In the genomic region with DNA sequence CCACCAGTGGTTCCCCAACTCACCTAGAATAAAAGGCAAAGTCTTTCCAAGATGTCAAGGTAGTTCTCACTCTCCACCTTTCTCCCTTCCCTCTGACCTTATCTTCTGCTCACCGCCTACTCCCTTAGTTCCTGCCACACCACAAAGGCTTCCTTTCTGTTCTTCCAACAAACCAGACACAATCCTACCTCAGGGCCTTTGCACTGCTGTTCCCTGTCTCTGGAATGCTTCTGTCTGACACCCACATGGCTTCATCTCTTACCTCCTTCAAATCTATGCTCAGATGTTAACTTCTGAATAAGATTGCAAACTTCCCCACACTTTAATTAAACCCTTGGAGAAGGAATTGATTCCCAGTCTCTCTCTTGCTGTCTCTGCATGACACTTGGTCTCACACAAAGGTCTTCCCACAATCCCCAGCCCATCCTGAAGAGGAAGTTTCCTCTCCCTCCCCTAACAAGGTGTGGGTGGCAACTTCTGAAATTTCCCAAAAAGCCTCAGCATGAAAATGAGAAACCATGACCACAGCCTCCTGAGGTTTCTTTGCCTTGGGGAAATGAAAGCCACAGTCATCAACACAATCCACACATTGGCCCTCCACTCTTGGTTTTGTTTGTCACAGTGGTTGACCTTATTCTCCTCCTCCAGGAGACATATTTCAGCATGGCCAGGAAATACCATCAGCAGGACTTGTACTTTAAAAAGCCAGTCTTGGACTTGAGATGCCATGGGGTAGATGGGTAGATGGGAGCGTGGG, we compare ENCODE assay signal across 10 cellular contexts. TPM values are rescaled to one million over a fixed set of nuclear protein-coding genes. Genes with fewer than 3 reads are reported as not detected.
DNase-seq lines count a peak whose midpoint lies in the region; ATAC-seq and TF ChIP-seq lines count a peak whose summit lies in the region.
"Had no signal": no experiment of that assay in that cellular context is flagged by ENCODE, and none has a peak within 500 bp of the region (broad histone marks: within the 10 kb centered on the region; RNA-seq: fewer than 3 reads in every experiment).

No MANE protein-coding gene starts in this region.

- no peak for TF ChIP-seq CTCF in body of pancreas (IDR thresholded peaks at IDR 0.05)
- no peak for TF ChIP-seq CTCF in brain microvascular endothelial cell (IDR thresholded peaks at IDR 0.05; ENCODE audit: low read depth, low read length, missing control alignments)

- CTCF ChIA-PET in CD4-positive, alpha-beta memory T cell (lab: Charles Lee; ENCODE audit: partially characterized antibody): interaction anchor here (1.9 to 2.2 kb wide), 2 partner anchors 41 to 224 kb away, joined by 5 read pairs; no protein-coding TSS in a partner anchor

- intact Hi-C loops in CD4-positive, alpha-beta memory T cell (cut with micrococcal nuclease): no loop called here
- intact Hi-C loops in body of pancreas (cut with DNase I): no loop called here

- no peaks in the 10 kb centered on the region for H3K27me3 ChIP-seq in CD4-positive, alpha-beta memory T cell (ENCODE audit: insufficient read depth, low read length)
- H3K27me3 ChIP-seq in body of pancreas: no peaks in the 10 kb centered on the region
- H3K27me3 ChIP-seq in brain microvascular endothelial cell (replicated peaks): no peaks in the 10 kb centered on the region
- H3K27me3 ChIP-seq: esophagus squamous epithelium had no signal

- H3K9me3 ChIP-seq in CD4-positive, alpha-beta memory T cell (ENCODE audit: control insufficient read depth in 1 of 2, low read length in 2 of 2): no peaks in the 10 kb centered on the region
- H3K9me3 ChIP-seq in body of pancreas: no peaks in the 10 kb centered on the region
- H3K9me3 ChIP-seq: esophagus squamous epithelium had no signal

- peaks cover 20 to 48% (median 34%) of the 10 kb centered on the region in 4 donors for H3K4me1 Mint-ChIP-seq in CD4-positive, alpha-beta memory T cell
- H3K4me1 Mint-ChIP-seq in naive B cell: peaks cover 20 to 32% (median 25%) of the 10 kb centered on the region in 3 donors

- H3K4me3 Mint-ChIP-seq in CD4-positive, alpha-beta memory T cell: peak overlapping the region; percentile 21 to 73 (median 58)
- peak overlapping the region in 7 of 8 donors; percentile 18 to 89 (median 62) for H3K4me3 Mint-ChIP-seq in naive B cell

- H3K27me3 Mint-ChIP-seq in CD4-positive, alpha-beta memory T cell: peaks cover 0 to under 1% of the 10 kb centered on the region in 2 donors
- H3K27me3 Mint-ChIP-seq in naive B cell: peaks cover 0 to 5% (median 3%) of the 10 kb centered on the region in 3 donors

- 83 to 90% methylated on average over 2 of the region's 2 CpGs for WGBS in body of pancreas, 2 donors

- H3K27ac ChIP-seq in CD4-positive, alpha-beta memory T cell (ENCODE audit: low read depth, low read length): no peak overlapping the region
- H3K27ac ChIP-seq in body of pancreas (no peak overlapping the region), brain microvascular endothelial cell (no peak overlapping the region)

- in situ Hi-C loops in brain microvascular endothelial cell (cut with HindIII; ENCODE audit: low pct_ligation_motif_present, low sequenced_read_pairs): no loop called here

- no peaks in the 10 kb centered on the region for H3K9me3 Mint-ChIP-seq in CD4-positive, alpha-beta memory T cell
- no peaks in the 10 kb centered on the region for H3K9me3 Mint-ChIP-seq in naive B cell

- peaks cover 24% of the 10 kb centered on the region for H3K4me1 ChIP-seq in CD4-positive, alpha-beta memory T cell (ENCODE audit: insufficient read depth, low read length)
- peaks cover 10% of the 10 kb centered on the region for H3K4me1 ChIP-seq in body of pancreas

- DNase-seq in CD4-positive, alpha-beta memory T cell: no peak
- DNase-seq in H4 (ENCODE audit: low spot score): peak; percentile 81
- DNase-seq in activated T-cell treated with anti-CD3 and anti-CD28 coated beads, Interleukin-2, amount 50 U/mL, for 48 hours: peak; percentile 46 to 49
- DNase-seq in naive B cell: no peak
- no peak for DNase-seq in body of pancreas
- DNase-seq in central memory CD4-positive, alpha-beta T cell: no peak
- DNase-seq in brain microvascular endothelial cell: no peak
- DNase-seq: esophagus squamous epithelium, small intestine had no signal

- POLR2A ChIA-PET in CD4-positive, alpha-beta memory T cell (lab: Charles Lee; ENCODE audit: partially characterized antibody): no interaction called here

- ATAC-seq in naive B cell (ENCODE audit: low read depth in 2 of 2): no peak
- ATAC-seq in body of pancreas: no peak
- no peak for ATAC-seq in SK-N-SH treated with all-trans-retinoic acid at 6 μM for 48 hours

- H3K36me3 Mint-ChIP-seq in CD4-positive, alpha-beta memory T cell: peaks cover 4 to 7% of the 10 kb centered on the region in 2 donors
- no peaks in the 10 kb centered on the region for H3K36me3 Mint-ChIP-seq in naive B cell

- H3K4me3 ChIP-seq in CD4-positive, alpha-beta memory T cell (ENCODE audit: low read length in 2 of 2): no peak overlapping the region
- H3K4me3 ChIP-seq in body of pancreas: no peak overlapping the region
- no peak overlapping the region for H3K4me3 ChIP-seq in brain microvascular endothelial cell (ENCODE audit: low read depth, low read length)
- H3K4me3 ChIP-seq: esophagus squamous epithelium had no signal

- TF ChIP-seq POLR2A in body of pancreas (IDR thresholded peaks at IDR 0.05): no peak

- peak overlapping the region in 5 of 7 donors; percentile 1 to 95 (median 20) for H3K27ac Mint-ChIP-seq in CD4-positive, alpha-beta memory T cell
- peak overlapping the region in 3 of 6 donors; percentile 5 to 72 (median 67) for H3K27ac Mint-ChIP-seq in naive B cell

- H3K36me3 ChIP-seq in CD4-positive, alpha-beta memory T cell (ENCODE audit: insufficient read depth, low read length): no peaks in the 10 kb centered on the region
- H3K36me3 ChIP-seq in body of pancreas (replicated peaks in 1 of 2; ENCODE audit: insufficient read depth in 1 of 2, low read depth in 2 of 2) (no peaks in the 10 kb centered on the region), brain microvascular endothelial cell (replicated peaks) (no peaks in the 10 kb centered on the region)
- H3K36me3 ChIP-seq: esophagus squamous epithelium had no signal

TF ChIP-seq in SK-N-SH treated with all-trans-retinoic acid at 6 μM for 48 hours, 23 proteins besides CTCF, POLR2A, EP300 and RAD21 (continues in another document):
- TF ChIP-seq ZNF8 (CRISPR knock-in tag; IDR thresholded peaks at IDR 0.05) (no peak), TCF4 (CRISPR knock-in tag; IDR thresholded peaks at IDR 0.05; ENCODE audit: borderline replicate concordance) (no peak), SNAI2 (CRISPR knock-in tag; IDR thresholded peaks at IDR 0.05) (no peak), GLIS3 (CRISPR knock-in tag; IDR thresholded peaks at IDR 0.05) (no peak), ZFP30 (CRISPR knock-in tag; IDR thresholded peaks at IDR 0.05) (no peak)
- TF ChIP-seq, protein P1, sequence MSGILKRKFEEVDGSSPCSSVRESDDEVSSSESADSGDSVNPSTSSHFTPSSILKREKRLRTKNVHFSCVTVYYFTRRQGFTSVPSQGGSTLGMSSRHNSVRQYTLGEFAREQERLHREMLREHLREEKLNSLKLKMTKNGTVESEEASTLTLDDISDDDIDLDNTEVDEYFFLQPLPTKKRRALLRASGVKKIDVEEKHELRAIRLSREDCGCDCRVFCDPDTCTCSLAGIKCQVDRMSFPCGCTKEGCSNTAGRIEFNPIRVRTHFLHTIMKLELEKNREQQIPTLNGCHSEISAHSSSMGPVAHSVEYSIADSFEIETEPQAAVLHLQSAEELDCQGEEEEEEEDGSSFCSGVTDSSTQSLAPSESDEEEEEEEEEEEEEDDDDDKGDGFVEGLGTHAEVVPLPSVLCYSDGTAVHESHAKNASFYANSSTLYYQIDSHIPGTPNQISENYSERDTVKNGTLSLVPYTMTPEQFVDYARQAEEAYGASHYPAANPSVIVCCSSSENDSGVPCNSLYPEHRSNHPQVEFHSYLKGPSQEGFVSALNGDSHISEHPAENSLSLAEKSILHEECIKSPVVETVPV (CRISPR knock-in tag; IDR thresholded peaks at IDR 0.05): no peak
- TF ChIP-seq, protein P2, sequence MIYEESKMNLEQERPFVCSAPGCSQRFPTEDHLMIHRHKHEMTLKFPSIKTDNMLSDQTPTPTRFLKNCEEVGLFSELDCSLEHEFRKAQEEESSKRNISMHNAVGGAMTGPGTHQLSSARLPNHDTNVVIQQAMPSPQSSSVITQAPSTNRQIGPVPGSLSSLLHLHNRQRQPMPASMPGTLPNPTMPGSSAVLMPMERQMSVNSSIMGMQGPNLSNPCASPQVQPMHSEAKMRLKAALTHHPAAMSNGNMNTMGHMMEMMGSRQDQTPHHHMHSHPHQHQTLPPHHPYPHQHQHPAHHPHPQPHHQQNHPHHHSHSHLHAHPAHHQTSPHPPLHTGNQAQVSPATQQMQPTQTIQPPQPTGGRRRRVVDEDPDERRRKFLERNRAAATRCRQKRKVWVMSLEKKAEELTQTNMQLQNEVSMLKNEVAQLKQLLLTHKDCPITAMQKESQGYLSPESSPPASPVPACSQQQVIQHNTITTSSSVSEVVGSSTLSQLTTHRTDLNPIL (CRISPR knock-in tag; IDR thresholded peaks at IDR 0.05; ENCODE audit: low read depth): no peak
- TF ChIP-seq, protein P3, sequence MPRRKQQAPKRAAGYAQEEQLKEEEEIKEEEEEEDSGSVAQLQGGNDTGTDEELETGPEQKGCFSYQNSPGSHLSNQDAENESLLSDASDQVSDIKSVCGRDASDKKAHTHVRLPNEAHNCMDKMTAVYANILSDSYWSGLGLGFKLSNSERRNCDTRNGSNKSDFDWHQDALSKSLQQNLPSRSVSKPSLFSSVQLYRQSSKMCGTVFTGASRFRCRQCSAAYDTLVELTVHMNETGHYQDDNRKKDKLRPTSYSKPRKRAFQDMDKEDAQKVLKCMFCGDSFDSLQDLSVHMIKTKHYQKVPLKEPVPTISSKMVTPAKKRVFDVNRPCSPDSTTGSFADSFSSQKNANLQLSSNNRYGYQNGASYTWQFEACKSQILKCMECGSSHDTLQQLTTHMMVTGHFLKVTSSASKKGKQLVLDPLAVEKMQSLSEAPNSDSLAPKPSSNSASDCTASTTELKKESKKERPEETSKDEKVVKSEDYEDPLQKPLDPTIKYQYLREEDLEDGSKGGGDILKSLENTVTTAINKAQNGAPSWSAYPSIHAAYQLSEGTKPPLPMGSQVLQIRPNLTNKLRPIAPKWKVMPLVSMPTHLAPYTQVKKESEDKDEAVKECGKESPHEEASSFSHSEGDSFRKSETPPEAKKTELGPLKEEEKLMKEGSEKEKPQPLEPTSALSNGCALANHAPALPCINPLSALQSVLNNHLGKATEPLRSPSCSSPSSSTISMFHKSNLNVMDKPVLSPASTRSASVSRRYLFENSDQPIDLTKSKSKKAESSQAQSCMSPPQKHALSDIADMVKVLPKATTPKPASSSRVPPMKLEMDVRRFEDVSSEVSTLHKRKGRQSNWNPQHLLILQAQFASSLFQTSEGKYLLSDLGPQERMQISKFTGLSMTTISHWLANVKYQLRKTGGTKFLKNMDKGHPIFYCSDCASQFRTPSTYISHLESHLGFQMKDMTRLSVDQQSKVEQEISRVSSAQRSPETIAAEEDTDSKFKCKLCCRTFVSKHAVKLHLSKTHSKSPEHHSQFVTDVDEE (CRISPR knock-in tag; IDR thresholded peaks at IDR 0.05): no peak

RNA-seq across cellular contexts. Expression of a gene that starts 3.0 kb away (rescaled TPM):
- 10 to 100 TPM; 44.7 to 47.9 TPM for total RNA-seq in CD4-positive, alpha-beta memory T cell
- 1 to 10 TPM; 4.8 to 9.8 TPM for polyA plus RNA-seq in CD4-positive, alpha-beta memory T cell
- 67.6 and 77.8 TPM in 2 replicates for total RNA-seq in H4 (2014; rRNA removed; shearing (Covaris generic))
- polyA plus RNA-seq in naive B cell (ENCODE audit: low read depth in 6 of 6): 10 to 100 TPM in 2 of 6 donors, 1 to 10 TPM in 4; 3.7 to 14.2 (median 8.1) TPM
- 10 to 100 TPM; 36.1 to 43.2 TPM for total RNA-seq in body of pancreas

Comparison
In these comparisons a context has a peak if more than half of its experiments do, and no peak if none do; other contexts are left out.
1. DNase-seq: peak in H4 (single experiment) and activated T-cell treated with anti-CD3 and anti-CD28 coated beads, Interleukin-2, amount 50 U/mL, for 48 hours (2 of 2); none in CD4-positive, alpha-beta memory T cell (0 of 5), naive B cell (single experiment), body of pancreas (0 of 4), central memory CD4-positive, alpha-beta T cell (single experiment) and brain microvascular endothelial cell (single experiment).